3 cellular contexts compared by ENCODE assay signal in the genomic region with DNA sequence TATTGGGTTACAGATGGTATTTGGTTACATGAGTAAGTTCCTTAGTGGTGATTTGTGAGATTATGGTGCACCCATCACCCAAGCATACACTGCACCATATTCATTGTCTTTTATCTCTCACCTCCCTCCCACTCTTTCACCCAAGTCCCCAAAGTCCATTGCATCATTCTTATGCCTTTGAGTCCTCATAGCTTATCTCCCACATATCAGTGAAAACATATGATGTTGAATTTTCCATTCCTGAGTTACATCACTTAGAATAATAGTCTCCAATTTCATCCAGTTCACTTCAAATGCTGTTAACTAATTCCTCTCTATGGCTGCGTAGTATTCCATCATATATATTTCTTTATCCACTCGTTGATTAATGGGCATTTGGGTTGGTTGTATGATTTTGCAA.
TF ChIP-seq lines count a peak whose summit lies in the region.

No MANE protein-coding gene starts in this region.

TF ChIP-seq in HepG2, 621 proteins besides CTCF, POLR2A, EP300 and RAD21:
- TF ChIP-seq, protein P1, sequence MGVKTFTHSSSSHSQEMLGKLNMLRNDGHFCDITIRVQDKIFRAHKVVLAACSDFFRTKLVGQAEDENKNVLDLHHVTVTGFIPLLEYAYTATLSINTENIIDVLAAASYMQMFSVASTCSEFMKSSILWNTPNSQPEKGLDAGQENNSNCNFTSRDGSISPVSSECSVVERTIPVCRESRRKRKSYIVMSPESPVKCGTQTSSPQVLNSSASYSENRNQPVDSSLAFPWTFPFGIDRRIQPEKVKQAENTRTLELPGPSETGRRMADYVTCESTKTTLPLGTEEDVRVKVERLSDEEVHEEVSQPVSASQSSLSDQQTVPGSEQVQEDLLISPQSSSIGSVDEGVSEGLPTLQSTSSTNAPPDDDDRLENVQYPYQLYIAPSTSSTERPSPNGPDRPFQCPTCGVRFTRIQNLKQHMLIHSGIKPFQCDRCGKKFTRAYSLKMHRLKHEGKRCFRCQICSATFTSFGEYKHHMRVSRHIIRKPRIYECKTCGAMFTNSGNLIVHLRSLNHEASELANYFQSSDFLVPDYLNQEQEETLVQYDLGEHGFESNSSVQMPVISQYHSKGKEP (CRISPR knock-in tag; IDR thresholded peaks at IDR 0.05) = no peak
- TF ChIP-seq ATF7 (IDR thresholded peaks at IDR 0.05) (peak; percentile 41; the same call in 1 of the 2 replicates), ATF7 (CRISPR knock-in tag; IDR thresholded peaks at IDR 0.05) (no peak)

TF ChIP-seq in HEK293, 187 proteins besides CTCF, POLR2A, EP300 and RAD21:
- TF ChIP-seq ZFHX2 (tag by site-specific recombination; conservative IDR thresholded peaks at IDR 0.05) (peak; percentile 36; the same call in 1 of the 2 replicates), ZNF146 (tag by site-specific recombination; IDR thresholded peaks at IDR 0.05) (0 out of 2 replicates have a peak, but pooled peaks have one; percentile 26), ZNF133 (tag by site-specific recombination; IDR thresholded peaks at IDR 0.05) (no peak), ZNF292 (tag by site-specific recombination; IDR thresholded peaks at IDR 0.05; ENCODE audit: borderline replicate concordance, low read depth) (no peak), ZNF837 (tag by site-specific recombination; IDR thresholded peaks at IDR 0.05) (no peak), EGR2 (tag by site-specific recombination; IDR thresholded peaks at IDR 0.05; ENCODE audit: low read depth) (peak; percentile 63)
- TF ChIP-seq, protein P2, sequence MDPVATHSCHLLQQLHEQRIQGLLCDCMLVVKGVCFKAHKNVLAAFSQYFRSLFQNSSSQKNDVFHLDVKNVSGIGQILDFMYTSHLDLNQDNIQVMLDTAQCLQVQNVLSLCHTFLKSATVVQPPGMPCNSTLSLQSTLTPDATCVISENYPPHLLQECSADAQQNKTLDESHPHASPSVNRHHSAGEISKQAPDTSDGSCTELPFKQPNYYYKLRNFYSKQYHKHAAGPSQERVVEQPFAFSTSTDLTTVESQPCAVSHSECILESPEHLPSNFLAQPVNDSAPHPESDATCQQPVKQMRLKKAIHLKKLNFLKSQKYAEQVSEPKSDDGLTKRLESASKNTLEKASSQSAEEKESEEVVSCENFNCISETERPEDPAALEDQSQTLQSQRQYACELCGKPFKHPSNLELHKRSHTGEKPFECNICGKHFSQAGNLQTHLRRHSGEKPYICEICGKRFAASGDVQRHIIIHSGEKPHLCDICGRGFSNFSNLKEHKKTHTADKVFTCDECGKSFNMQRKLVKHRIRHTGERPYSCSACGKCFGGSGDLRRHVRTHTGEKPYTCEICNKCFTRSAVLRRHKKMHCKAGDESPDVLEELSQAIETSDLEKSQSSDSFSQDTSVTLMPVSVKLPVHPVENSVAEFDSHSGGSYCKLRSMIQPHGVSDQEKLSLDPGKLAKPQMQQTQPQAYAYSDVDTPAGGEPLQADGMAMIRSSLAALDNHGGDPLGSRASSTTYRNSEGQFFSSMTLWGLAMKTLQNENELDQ (tag by site-specific recombination; IDR thresholded peaks at IDR 0.05; ENCODE audit: low read depth) = no peak
- TF ChIP-seq, protein P3, sequence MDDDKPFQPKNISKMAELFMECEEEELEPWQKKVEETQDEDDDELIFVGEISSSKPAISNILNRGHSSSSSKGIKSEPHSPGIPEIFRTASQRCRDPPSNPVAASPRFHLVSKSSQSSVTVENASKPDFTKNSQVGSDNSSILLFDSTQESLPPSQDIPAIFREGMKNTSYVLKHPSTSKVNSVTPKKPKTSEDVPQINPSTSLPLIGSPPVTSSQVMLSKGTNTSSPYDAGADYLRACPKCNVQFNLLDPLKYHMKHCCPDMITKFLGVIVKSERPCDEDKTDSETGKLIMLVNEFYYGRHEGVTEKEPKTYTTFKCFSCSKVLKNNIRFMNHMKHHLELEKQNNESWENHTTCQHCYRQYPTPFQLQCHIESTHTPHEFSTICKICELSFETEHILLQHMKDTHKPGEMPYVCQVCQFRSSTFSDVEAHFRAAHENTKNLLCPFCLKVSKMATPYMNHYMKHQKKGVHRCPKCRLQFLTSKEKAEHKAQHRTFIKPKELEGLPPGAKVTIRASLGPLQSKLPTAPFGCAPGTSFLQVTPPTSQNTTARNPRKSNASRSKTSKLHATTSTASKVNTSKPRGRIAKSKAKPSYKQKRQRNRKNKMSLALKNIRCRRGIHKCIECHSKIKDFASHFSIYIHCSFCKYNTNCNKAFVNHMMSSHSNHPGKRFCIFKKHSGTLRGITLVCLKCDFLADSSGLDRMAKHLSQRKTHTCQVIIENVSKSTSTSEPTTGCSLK (tag by site-specific recombination; IDR thresholded peaks at IDR 0.05) = no peak

TF ChIP-seq in K562, 482 proteins besides CTCF, POLR2A, EP300 and RAD21 (continues in another document):
- TF ChIP-seq, protein P4, sequence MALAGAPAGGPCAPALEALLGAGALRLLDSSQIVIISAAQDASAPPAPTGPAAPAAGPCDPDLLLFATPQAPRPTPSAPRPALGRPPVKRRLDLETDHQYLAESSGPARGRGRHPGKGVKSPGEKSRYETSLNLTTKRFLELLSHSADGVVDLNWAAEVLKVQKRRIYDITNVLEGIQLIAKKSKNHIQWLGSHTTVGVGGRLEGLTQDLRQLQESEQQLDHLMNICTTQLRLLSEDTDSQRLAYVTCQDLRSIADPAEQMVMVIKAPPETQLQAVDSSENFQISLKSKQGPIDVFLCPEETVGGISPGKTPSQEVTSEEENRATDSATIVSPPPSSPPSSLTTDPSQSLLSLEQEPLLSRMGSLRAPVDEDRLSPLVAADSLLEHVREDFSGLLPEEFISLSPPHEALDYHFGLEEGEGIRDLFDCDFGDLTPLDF (CRISPR knock-in tag; IDR thresholded peaks at IDR 0.05) = no peak
- TF ChIP-seq ARID1B (IDR thresholded peaks at IDR 0.05) (peak; percentile 70; the same call in 1 of the 2 replicates), NBN (IDR thresholded peaks at IDR 0.05; ENCODE audit: low read depth) (no peak), JUN (IDR thresholded peaks at IDR 0.05; ENCODE audit: borderline replicate concordance, low read depth, low read length) (peak; percentile 47; the same call in 1 of the 2 replicates), JUN (CRISPR knock-in tag; IDR thresholded peaks at IDR 0.05; ENCODE audit: borderline replicate concordance) (no peak), CEBPG (CRISPR knock-in tag; IDR thresholded peaks at IDR 0.05) (peak; percentile 53; the same call in 1 of the 2 replicates), CEBPG (tag; conservative IDR thresholded peaks at IDR 0.05 in 1 of 2, IDR thresholded peaks at IDR 0.05 in 1 of 2) (peak; percentile 57 to 92), EGR1 (conservative IDR thresholded peaks at IDR 0.05) (0 out of 2 replicates have a peak, but pooled peaks have one; percentile 11), TRIM28 (IDR thresholded peaks at IDR 0.05) (no peak), TAF9B (IDR thresholded peaks at IDR 0.05; ENCODE audit: partially characterized antibody) (peak; percentile 28), FOXJ2 (tag; IDR thresholded peaks at IDR 0.05) (peak; percentile 18; the same call in 1 of the 2 replicates), SRF (CRISPR knock-in tag; IDR thresholded peaks at IDR 0.05) (no peak), MAFK (IDR thresholded peaks at IDR 0.05; ENCODE audit: low read length) (no peak), ATF7 (IDR thresholded peaks at IDR 0.05) (peak; percentile 93), ZNF239 (CRISPR knock-in tag; IDR thresholded peaks at IDR 0.05) (no peak), FOXA3 (CRISPR knock-in tag; conservative IDR thresholded peaks at IDR 0.05 in 1 of 2, IDR thresholded peaks at IDR 0.05 in 1 of 2) (peak in 1 of 2 experiments; percentile 8; a peak in 1 of 4 replicates), PURB (CRISPR knock-in tag; IDR thresholded peaks at IDR 0.05; ENCODE audit: low read depth) (no peak), TRIM24 (IDR thresholded peaks at IDR 0.05) (peak; percentile 60 to 91)
- TF ChIP-seq, protein P5, sequence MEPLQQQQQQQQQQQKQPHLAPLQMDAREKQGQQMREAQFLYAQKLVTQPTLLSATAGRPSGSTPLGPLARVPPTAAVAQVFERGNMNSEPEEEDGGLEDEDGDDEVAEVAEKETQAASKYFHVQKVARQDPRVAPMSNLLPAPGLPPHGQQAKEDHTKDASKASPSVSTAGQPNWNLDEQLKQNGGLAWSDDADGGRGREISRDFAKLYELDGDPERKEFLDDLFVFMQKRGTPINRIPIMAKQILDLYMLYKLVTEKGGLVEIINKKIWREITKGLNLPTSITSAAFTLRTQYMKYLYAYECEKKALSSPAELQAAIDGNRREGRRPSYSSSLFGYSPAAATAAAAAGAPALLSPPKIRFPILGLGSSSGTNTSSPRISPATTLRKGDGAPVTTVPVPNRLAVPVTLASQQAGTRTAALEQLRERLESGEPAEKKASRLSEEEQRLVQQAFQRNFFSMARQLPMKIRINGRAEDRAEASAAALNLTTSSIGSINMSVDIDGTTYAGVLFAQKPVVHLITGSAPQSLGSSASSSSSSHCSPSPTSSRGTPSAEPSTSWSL (CRISPR knock-in tag; IDR thresholded peaks at IDR 0.05; ENCODE audit: borderline replicate concordance) = no peak
- TF ChIP-seq, protein P6, sequence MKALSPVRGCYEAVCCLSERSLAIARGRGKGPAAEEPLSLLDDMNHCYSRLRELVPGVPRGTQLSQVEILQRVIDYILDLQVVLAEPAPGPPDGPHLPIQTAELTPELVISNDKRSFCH (CRISPR knock-in tag; IDR thresholded peaks at IDR 0.05) = no peak
- TF ChIP-seq, protein P6 (tag; IDR thresholded peaks at IDR 0.05) = no peak
- TF ChIP-seq, protein P7, sequence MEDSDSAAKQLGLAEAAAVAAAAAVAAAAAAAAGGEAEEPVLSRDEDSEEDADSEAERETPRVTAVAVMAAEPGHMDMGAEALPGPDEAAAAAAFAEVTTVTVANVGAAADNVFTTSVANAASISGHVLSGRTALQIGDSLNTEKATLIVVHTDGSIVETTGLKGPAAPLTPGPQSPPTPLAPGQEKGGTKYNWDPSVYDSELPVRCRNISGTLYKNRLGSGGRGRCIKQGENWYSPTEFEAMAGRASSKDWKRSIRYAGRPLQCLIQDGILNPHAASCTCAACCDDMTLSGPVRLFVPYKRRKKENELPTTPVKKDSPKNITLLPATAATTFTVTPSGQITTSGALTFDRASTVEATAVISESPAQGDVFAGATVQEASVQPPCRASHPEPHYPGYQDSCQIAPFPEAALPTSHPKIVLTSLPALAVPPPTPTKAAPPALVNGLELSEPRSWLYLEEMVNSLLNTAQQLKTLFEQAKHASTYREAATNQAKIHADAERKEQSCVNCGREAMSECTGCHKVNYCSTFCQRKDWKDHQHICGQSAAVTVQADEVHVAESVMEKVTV (CRISPR knock-in tag; IDR thresholded peaks at IDR 0.05) = no peak
- TF ChIP-seq, protein P8, sequence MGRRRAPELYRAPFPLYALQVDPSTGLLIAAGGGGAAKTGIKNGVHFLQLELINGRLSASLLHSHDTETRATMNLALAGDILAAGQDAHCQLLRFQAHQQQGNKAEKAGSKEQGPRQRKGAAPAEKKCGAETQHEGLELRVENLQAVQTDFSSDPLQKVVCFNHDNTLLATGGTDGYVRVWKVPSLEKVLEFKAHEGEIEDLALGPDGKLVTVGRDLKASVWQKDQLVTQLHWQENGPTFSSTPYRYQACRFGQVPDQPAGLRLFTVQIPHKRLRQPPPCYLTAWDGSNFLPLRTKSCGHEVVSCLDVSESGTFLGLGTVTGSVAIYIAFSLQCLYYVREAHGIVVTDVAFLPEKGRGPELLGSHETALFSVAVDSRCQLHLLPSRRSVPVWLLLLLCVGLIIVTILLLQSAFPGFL (CRISPR knock-in tag; IDR thresholded peaks at IDR 0.05) = no peak
- TF ChIP-seq, protein P9, sequence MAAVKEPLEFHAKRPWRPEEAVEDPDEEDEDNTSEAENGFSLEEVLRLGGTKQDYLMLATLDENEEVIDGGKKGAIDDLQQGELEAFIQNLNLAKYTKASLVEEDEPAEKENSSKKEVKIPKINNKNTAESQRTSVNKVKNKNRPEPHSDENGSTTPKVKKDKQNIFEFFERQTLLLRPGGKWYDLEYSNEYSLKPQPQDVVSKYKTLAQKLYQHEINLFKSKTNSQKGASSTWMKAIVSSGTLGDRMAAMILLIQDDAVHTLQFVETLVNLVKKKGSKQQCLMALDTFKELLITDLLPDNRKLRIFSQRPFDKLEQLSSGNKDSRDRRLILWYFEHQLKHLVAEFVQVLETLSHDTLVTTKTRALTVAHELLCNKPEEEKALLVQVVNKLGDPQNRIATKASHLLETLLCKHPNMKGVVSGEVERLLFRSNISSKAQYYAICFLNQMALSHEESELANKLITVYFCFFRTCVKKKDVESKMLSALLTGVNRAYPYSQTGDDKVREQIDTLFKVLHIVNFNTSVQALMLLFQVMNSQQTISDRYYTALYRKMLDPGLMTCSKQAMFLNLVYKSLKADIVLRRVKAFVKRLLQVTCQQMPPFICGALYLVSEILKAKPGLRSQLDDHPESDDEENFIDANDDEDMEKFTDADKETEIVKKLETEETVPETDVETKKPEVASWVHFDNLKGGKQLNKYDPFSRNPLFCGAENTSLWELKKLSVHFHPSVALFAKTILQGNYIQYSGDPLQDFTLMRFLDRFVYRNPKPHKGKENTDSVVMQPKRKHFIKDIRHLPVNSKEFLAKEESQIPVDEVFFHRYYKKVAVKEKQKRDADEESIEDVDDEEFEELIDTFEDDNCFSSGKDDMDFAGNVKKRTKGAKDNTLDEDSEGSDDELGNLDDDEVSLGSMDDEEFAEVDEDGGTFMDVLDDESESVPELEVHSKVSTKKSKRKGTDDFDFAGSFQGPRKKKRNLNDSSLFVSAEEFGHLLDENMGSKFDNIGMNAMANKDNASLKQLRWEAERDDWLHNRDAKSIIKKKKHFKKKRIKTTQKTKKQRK (IDR thresholded peaks at IDR 0.05; ENCODE audit: borderline replicate concordance, low read depth, low read length) = no peak
